24 cellular contexts compared by ENCODE assay signal in the genomic region with DNA sequence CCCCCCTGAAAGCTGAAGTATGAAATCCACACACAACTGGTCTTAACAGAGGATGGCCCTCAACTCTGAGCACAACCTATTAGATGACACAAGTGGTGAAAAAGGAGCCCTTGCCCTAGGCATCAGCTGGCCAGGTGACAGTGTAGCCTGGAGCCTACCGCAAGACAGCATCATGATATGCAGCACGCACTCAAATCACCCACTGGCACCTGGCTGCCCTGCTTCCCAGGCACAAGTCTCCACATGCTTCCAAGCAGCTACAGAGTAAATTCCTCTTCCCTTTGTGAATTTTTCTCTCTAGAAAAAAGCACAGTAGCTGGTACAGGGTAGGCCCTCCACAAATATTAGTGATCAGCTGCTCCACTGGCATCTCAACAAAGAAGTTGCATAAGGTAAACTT. TPM values are rescaled to one million over a fixed set of nuclear protein-coding genes. Genes with fewer than 3 reads are reported as not detected.
A peak's percentile ranks its signal among the peaks of the same experiment; 100 is the strongest.
DNase-seq lines count a peak whose midpoint lies in the region; ATAC-seq, FAIRE-seq and TF ChIP-seq lines count a peak whose summit lies in the region.
"Had no signal": no experiment of that assay in that cellular context is flagged by ENCODE, and none has a peak within 500 bp of the region (broad histone marks: within the 10 kb centered on the region; RNA-seq: fewer than 3 reads in every experiment).

No MANE protein-coding gene starts in this region.

- no peaks in the 10 kb centered on the region for H3K79me2 ChIP-seq in mammary epithelial cell (ENCODE audit: insufficient read depth, low read length)

- no peaks in the 10 kb centered on the region for H4K20me1 ChIP-seq in mammary epithelial cell (ENCODE audit: insufficient read depth, low read length)

- no TSS peak for BruUV-seq in mammary epithelial cell (replicated peaks; lab: Mats Ljungman, UMichigan)
- BruUV-seq in MCF 10A (replicated peaks; lab: Mats Ljungman, UMichigan): no TSS peak

- H3K36me3 Mint-ChIP-seq in MCF 10A (ENCODE audit: insufficient read depth, unreplicated experiment): no peaks in the 10 kb centered on the region

- H3K27me3 Mint-ChIP-seq in MCF 10A (ENCODE audit: insufficient read depth, unreplicated experiment): peaks cover 16% of the 10 kb centered on the region

- H3K4me1 Mint-ChIP-seq in MCF 10A (ENCODE audit: insufficient read depth, unreplicated experiment): no peaks in the 10 kb centered on the region

- H3K27ac ChIP-seq in mammary epithelial cell (ENCODE audit: insufficient read depth, low read depth, low read length) (peak overlapping the region; percentile 76), foreskin keratinocyte (no peak overlapping the region), temporal lobe (ENCODE audit: low read depth, low read length) (peak overlapping the region; percentile 19)
- H3K27ac ChIP-seq: C4-2B, KMS-11, Peyer's patch had no signal

- ATAC-seq in foreskin keratinocyte: peak; percentile 93
- no peak for ATAC-seq in HG03521 (IDR thresholded peaks at IDR 0.05; ENCODE audit: unreplicated experiment)
- ATAC-seq: Right ventricle myocardium inferior had no signal

- intact Hi-C loops in mammary epithelial cell (cut with micrococcal nuclease) (no loop called here), MCF 10A (cut with micrococcal nuclease) (no loop called here)

- 0% methylated on average over 2 of the region's 2 CpGs for WGBS in mammary epithelial cell (ENCODE audit: low coverage, missing lambda C conversion rate)

- dilution Hi-C loops in mammary epithelial cell (cut with HindIII; ENCODE audit: low sequenced_read_pairs): no loop called here

- H3K9ac ChIP-seq in mammary epithelial cell (ENCODE audit: insufficient read depth, low read length): no peak overlapping the region
- H3K9ac ChIP-seq: KMS-11 had no signal

- no peaks in the 10 kb centered on the region for H3K36me3 ChIP-seq in mammary epithelial cell (ENCODE audit: insufficient read depth, low read length)
- H3K36me3 ChIP-seq in bronchial epithelial cell (ENCODE audit: control insufficient read depth, insufficient read depth, low read length): no peaks in the 10 kb centered on the region
- H3K36me3 ChIP-seq: HAP-1, Peyer's patch had no signal

- no peaks in the 10 kb centered on the region for H3K27me3 ChIP-seq in mammary epithelial cell (ENCODE audit: insufficient read depth, low read length)
- H3K27me3 ChIP-seq in bronchial epithelial cell (ENCODE audit: control insufficient read depth, insufficient read depth, low read length): no peaks in the 10 kb centered on the region
- no peaks in the 10 kb centered on the region for H3K27me3 ChIP-seq in foreskin keratinocyte
- H3K27me3 ChIP-seq: Peyer's patch had no signal

- H3K4me3 ChIP-seq in mammary epithelial cell (replicated peaks in 1 of 3; ENCODE audit: insufficient read depth in 1 of 3, low read depth in 2 of 3, low read length in 3 of 3) (no peak overlapping the region), bronchial epithelial cell (ENCODE audit: low read depth, low read length) (no peak overlapping the region)
- H3K4me3 ChIP-seq: HAP-1, Peyer's patch had no signal

- POLR2A ChIA-PET in MCF 10A (lab: Yijun Ruan, JAX): interaction anchor here (0.6 kb wide), 1 partner anchor 69 kb away, joined by 3 read pairs; no protein-coding TSS in a partner anchor

- no peak for FAIRE-seq in bronchial epithelial cell (lab: Jason Lieb, UNC)
- FAIRE-seq: A204.1, HTR-8/SVneo had no signal

- peak overlapping the region; percentile 70 for H3K4me2 ChIP-seq in mammary epithelial cell (ENCODE audit: insufficient read depth, low read depth, low read length)
- H3K4me2 ChIP-seq: KMS-11 had no signal

- H3K4me3 Mint-ChIP-seq in MCF 10A (ENCODE audit: unreplicated experiment): no peak overlapping the region
- H3K4me3 Mint-ChIP-seq: CD8-positive, alpha-beta memory T cell had no signal

- H2AFZ ChIP-seq in mammary epithelial cell (ENCODE audit: low read depth, low read length): peak overlapping the region; percentile 47

- H3K9me3 ChIP-seq in mammary epithelial cell (replicated peaks; ENCODE audit: insufficient read depth, low read length): no peaks in the 10 kb centered on the region
- H3K9me3 ChIP-seq: HAP-1, Peyer's patch had no signal

- in situ Hi-C loops in mammary epithelial cell (cut with MboI; ENCODE audit: low sequenced_read_pairs in 2 of 2): no loop called here

- no peaks in the 10 kb centered on the region for H3K9me3 Mint-ChIP-seq in MCF 10A (ENCODE audit: unreplicated experiment)
- H3K9me3 Mint-ChIP-seq: CD8-positive, alpha-beta memory T cell had no signal

- TF ChIP-seq CTCF in mammary epithelial cell (conservative IDR thresholded peaks at IDR 0.05 in 1 of 2, IDR thresholded peaks at IDR 0.05 in 1 of 2; ENCODE audit: extremely low read depth in 1 of 2, insufficient read depth in 1 of 2, low read depth in 1 of 2, low read length in 2 of 2): no peak
- no peak for TF ChIP-seq CTCF in MCF 10A (IDR thresholded peaks at IDR 0.05; ENCODE audit: unreplicated experiment)
- TF ChIP-seq CTCF in bronchial epithelial cell (IDR thresholded peaks at IDR 0.05; ENCODE audit: insufficient read depth, low read length, severe bottlenecking): no peak
- TF ChIP-seq CTCF in foreskin keratinocyte (conservative IDR thresholded peaks at IDR 0.05): no peak

- CTCF ChIA-PET in mammary epithelial cell (lab: Charles Lee; ENCODE audit: low non-redundant PET) (no interaction called here), MCF 10A (lab: Yijun Ruan, JAX) (interaction anchor here (0.6 kb wide), 3 partner anchors 25 to 164 kb away, joined by 3 to 4 read pairs (median 4); no protein-coding TSS in a partner anchor)

- H3K27ac Mint-ChIP-seq in MCF 10A (ENCODE audit: low read depth, unreplicated experiment): no peak overlapping the region
- H3K27ac Mint-ChIP-seq: CD8-positive, alpha-beta memory T cell had no signal

- DNase-seq in mammary epithelial cell: peak; percentile 85
- DNase-seq in MCF 10A (ENCODE audit: unreplicated experiment): no peak
- DNase-seq in bronchial epithelial cell (ENCODE audit: low read depth): peak; percentile 83
- DNase-seq in foreskin keratinocyte: peak; percentile 80 to 91
- no peak for DNase-seq in SHP77 treated with DMSO at 0.1 percent for 48 hours (lab: John Stamatoyannopoulos, UW)
- no peak for DNase-seq in Kasumi-1 (lab: John Stamatoyannopoulos, UW)
- DNase-seq: Calu3; CD8-positive, alpha-beta memory T cell; MV-4-11; NCI-H1105 treated with DMSO at 0.1 percent for 48 hours; NCI-H1694 treated with DMSO at 0.1 percent for 48 hours; NCI-H2081 treated with DMSO at 0.1 percent for 48 hours; NCI-H226; NCI-H510A treated with DMSO at 0.1 percent for 48 hours; NCI-H748 treated with DMSO at 0.1 percent for 48 hours; Peyer's patch had no signal

- H3K4me1 ChIP-seq in mammary epithelial cell (ENCODE audit: insufficient read depth, low read length) (peaks cover 31% of the 10 kb centered on the region), foreskin keratinocyte (peaks cover 13% of the 10 kb centered on the region)
- H3K4me1 ChIP-seq: Peyer's patch had no signal

RNA-seq across cellular contexts. Expression of a gene that starts 6.0 kb away (rescaled TPM):
- under 1 TPM; 0.33 to 0.73 TPM for total RNA-seq in mammary epithelial cell
- 0.36 TPM for polyA plus RNA-seq in mammary epithelial cell
- polyA minus RNA-seq in mammary epithelial cell: not detected
- total RNA-seq in MCF 10A (2022): 0.79 and 0.91 TPM in 2 replicates
- 0.13 TPM in 1 of 2 replicates, not detected in the other for total RNA-seq in bronchial epithelial cell
- 0.51 and 0.56 TPM in 2 replicates for total RNA-seq in foreskin keratinocyte
- polyA plus RNA-seq in foreskin keratinocyte: 0.28 and 0.64 TPM in 2 replicates
- total RNA-seq in temporal lobe: 2.2 TPM
- total RNA-seq: Peyer's patch, Right ventricle myocardium inferior had no signal

RNA-seq across cellular contexts. Expression of a gene that starts 6.7 kb away (rescaled TPM):
- total RNA-seq in mammary epithelial cell (10 to 100 TPM; 23.0 to 37.5 TPM), MCF 10A (2022) (33.4 and 48.3 TPM in 2 replicates), bronchial epithelial cell (25.0 and 28.0 TPM in 2 replicates), foreskin keratinocyte (45.9 and 53.0 TPM in 2 replicates), temporal lobe (28.8 TPM)
- polyA plus RNA-seq in mammary epithelial cell (57.2 TPM), foreskin keratinocyte (59.6 and 76.4 TPM in 2 replicates)
- polyA minus RNA-seq in mammary epithelial cell: 45.8 TPM

Comparison
In these comparisons a context has a peak if more than half of its experiments do, and no peak if none do; other contexts are left out.
1. DNase-seq: peak in mammary epithelial cell (single experiment), bronchial epithelial cell (single experiment) and foreskin keratinocyte (2 of 2); none in MCF 10A (single experiment), SHP77 treated with DMSO at 0.1 percent for 48 hours (single experiment) and Kasumi-1 (0 of 2).